ENCODE assay signal across 27 cellular contexts in the genomic region with DNA sequence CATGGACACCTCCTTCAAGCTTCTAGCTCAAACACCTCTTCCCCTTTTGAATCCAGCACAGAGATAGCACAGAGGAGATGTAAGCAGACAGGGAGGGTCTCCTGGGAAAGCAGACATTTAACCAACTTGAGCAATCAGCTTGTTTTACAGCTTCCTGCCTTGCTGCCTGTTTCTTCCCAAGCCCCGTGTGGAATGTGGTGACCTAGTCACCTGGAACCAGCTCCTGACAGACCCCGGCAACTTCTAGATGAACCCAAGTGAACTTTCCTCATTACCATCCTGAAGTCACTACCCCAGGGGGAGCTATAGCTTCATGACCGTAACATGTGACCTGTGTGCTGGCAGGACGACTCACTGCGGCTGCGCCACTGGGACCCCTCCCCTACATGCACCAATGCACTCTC. TPM values are rescaled to one million over a fixed set of nuclear protein-coding genes. Genes with fewer than 3 reads are reported as not detected.
DNase-seq lines count a peak whose midpoint lies in the region; ATAC-seq and TF ChIP-seq lines count a peak whose summit lies in the region.
"Had no signal": no experiment of that assay in that cellular context is flagged by ENCODE, and none has a peak within 500 bp of the region (broad histone marks: within the 10 kb centered on the region; RNA-seq: fewer than 3 reads in every experiment).

No MANE protein-coding gene starts in this region.

- H3K4me2 ChIP-seq in BLaER1 treated with 17β-estradiol and CSF1 and Interleukin-3, amounts not matched to agents 10 nM and 100 nM = peak overlapping the region in 10 of 11 experiments; percentile 8 to 72 (median 59); a peak in 16 of 22 replicates

- H3K9ac ChIP-seq in BLaER1 treated with 17β-estradiol and CSF1 and Interleukin-3, amounts not matched to agents 10 nM and 100 nM = no peak overlapping the region
- H3K9ac ChIP-seq in NT2/D1 (ENCODE audit: insufficient read length, low read depth) = no peak overlapping the region

- peaks cover 0 to 70% (median 0%) of the 10 kb centered on the region in 11 experiments; a peak in 9 of 22 replicates for H3K36me3 ChIP-seq in BLaER1 treated with 17β-estradiol and CSF1 and Interleukin-3, amounts not matched to agents 10 nM and 100 nM
- no peaks in the 10 kb centered on the region for H3K36me3 ChIP-seq in NT2/D1 (ENCODE audit: insufficient read depth, insufficient read length, low read length)
- H3K36me3 ChIP-seq: brain microvascular endothelial cell, prostate gland, tibial nerve had no signal

- H3K9me3 ChIP-seq in BLaER1 treated with 17β-estradiol and CSF1 and Interleukin-3, amounts not matched to agents 10 nM and 100 nM (replicated peaks in 1 of 11) = no peaks in the 10 kb centered on the region
- H3K9me3 ChIP-seq in NT2/D1 (ENCODE audit: insufficient read depth, low read length) = no peaks in the 10 kb centered on the region
- H3K9me3 ChIP-seq: prostate gland, tibial nerve had no signal

- H3K27ac ChIP-seq in BLaER1 treated with 17β-estradiol and CSF1 and Interleukin-3, amounts not matched to agents 10 nM and 100 nM = peak overlapping the region in 3 of 11 experiments; percentile 24 to 36 (median 35); a peak in 5 of 22 replicates
- no peak overlapping the region for H3K27ac ChIP-seq in substantia nigra (ENCODE audit: low read depth, low read length, poor library complexity, severe bottlenecking)
- H3K27ac ChIP-seq: brain microvascular endothelial cell, HL-60, prostate gland, SK-N-MC, tibial nerve had no signal

- H3K27me3 ChIP-seq in BLaER1 treated with 17β-estradiol and CSF1 and Interleukin-3, amounts not matched to agents 10 nM and 100 nM = no peaks in the 10 kb centered on the region
- H3K27me3 ChIP-seq in NT2/D1 (ENCODE audit: insufficient read depth, insufficient read length) = no peaks in the 10 kb centered on the region
- H3K27me3 ChIP-seq: brain microvascular endothelial cell, tibial nerve had no signal

- H3K9me3 Mint-ChIP-seq in mesothelial cell of epicardium = peaks cover 3% of the 10 kb centered on the region
- H3K9me3 Mint-ChIP-seq: activated naive CD8-positive, alpha-beta T cell treated with anti-CD3 and anti-CD28 coated beads, Interleukin-2, amount 50 U/mL, for 24 hours; effector memory CD8-positive, alpha-beta T cell had no signal

- H3K4me1 Mint-ChIP-seq in mesothelial cell of epicardium = peaks cover 31% of the 10 kb centered on the region

- H3K4me3 Mint-ChIP-seq in mesothelial cell of epicardium = no peak overlapping the region
- H3K4me3 Mint-ChIP-seq: activated naive CD8-positive, alpha-beta T cell treated with anti-CD3 and anti-CD28 coated beads, Interleukin-2, amount 50 U/mL, for 24 hours; effector memory CD8-positive, alpha-beta T cell had no signal

- H3K36me3 Mint-ChIP-seq in mesothelial cell of epicardium = no peaks in the 10 kb centered on the region

- ATAC-seq in GM19463 (IDR thresholded peaks at IDR 0.05; ENCODE audit: unreplicated experiment) = no peak
- ATAC-seq: activated naive CD8-positive, alpha-beta T cell treated with anti-CD3 and anti-CD28 coated beads, Interleukin-2, amount 50 U/mL, for 24 hours; effector memory CD8-positive, alpha-beta T cell; left ventricle myocardium superior had no signal

- peak overlapping the region; percentile 56 for H3K27ac Mint-ChIP-seq in mesothelial cell of epicardium
- H3K27ac Mint-ChIP-seq: activated naive CD8-positive, alpha-beta T cell treated with anti-CD3 and anti-CD28 coated beads, Interleukin-2, amount 50 U/mL, for 24 hours; effector memory CD8-positive, alpha-beta T cell had no signal

- no peak overlapping the region for H3K4me3 ChIP-seq in BLaER1 treated with 17β-estradiol and CSF1 and Interleukin-3, amounts not matched to agents 10 nM and 100 nM
- H3K4me3 ChIP-seq in NT2/D1 (ENCODE audit: insufficient read length, low read depth) (no peak overlapping the region), fibroblast of mammary gland (ENCODE audit: control insufficient read depth, low read depth, low read length) (no peak overlapping the region)
- H3K4me3 ChIP-seq: prostate gland, SK-N-MC, tibial nerve had no signal

- no peaks in the 10 kb centered on the region for H4K20me1 ChIP-seq in BLaER1 treated with 17β-estradiol and CSF1 and Interleukin-3, amounts not matched to agents 10 nM and 100 nM

- TF ChIP-seq CTCF in fibroblast of mammary gland (conservative IDR thresholded peaks at IDR 0.05; ENCODE audit: control insufficient read depth, insufficient read depth, low read depth, low read length) = no peak
- no peak for TF ChIP-seq CTCF in mesothelial cell of epicardium (IDR thresholded peaks at IDR 0.05; ENCODE audit: unreplicated experiment)

- peaks cover 36 to 66% (median 54%) of the 10 kb centered on the region in 10 experiments for H3K4me1 ChIP-seq in BLaER1 treated with 17β-estradiol and CSF1 and Interleukin-3, amounts not matched to agents 10 nM and 100 nM
- H3K4me1 ChIP-seq in NT2/D1 (ENCODE audit: insufficient read depth, insufficient read length) = peaks cover 4% of the 10 kb centered on the region
- H3K4me1 ChIP-seq: prostate gland, tibial nerve had no signal

- peak; percentile 22 for DNase-seq in NT2/D1 (ENCODE audit: low read depth, low spot score)
- DNase-seq in fibroblast of mammary gland (ENCODE audit: low read depth) = peak; percentile 33
- no peak for DNase-seq in mesothelial cell of epicardium (ENCODE audit: low spot score in 2 of 2, unreplicated experiment in 2 of 2)
- DNase-seq in amygdala (lab: John Stamatoyannopoulos, UW) = no peak
- DNase-seq in NCI-H524 (lab: John Stamatoyannopoulos, UW) = no peak
- DNase-seq in substantia nigra (lab: John Stamatoyannopoulos, UW) = no peak
- DNase-seq: 8988T; activated CD4-positive, alpha-beta T cell treated with anti-CD3 and anti-CD28 coated beads, Interleukin-2, amount 50 U/mL, for 4 hours; activated effector memory CD4-positive, alpha-beta T cell treated with anti-CD3 and anti-CD28 coated beads, Interleukin-2, amount 50 U/mL, for 16 hours; activated naive CD8-positive, alpha-beta T cell treated with anti-CD3 and anti-CD28 coated beads, Interleukin-2, amount 50 U/mL, for 24 hours; AML-193; brain microvascular endothelial cell; DMS79; effector memory CD8-positive, alpha-beta T cell; glutamatergic neuron; left ventricle myocardium superior; NCI-H1436; NCI-H510A treated with DMSO at 0.1 percent for 48 hours; stimulated activated CD4-positive, alpha-beta T cell treated with anti-CD3 and anti-CD28 coated beads, Interleukin-4, amount 100 ng/mL, for 1 hour; stimulated activated naive CD4-positive, alpha-beta T cell treated with Interleukin-2 at 50 U/mL for 16 hours; T-helper 2 cell had no signal

- no peaks in the 10 kb centered on the region for H3K27me3 Mint-ChIP-seq in mesothelial cell of epicardium (ENCODE audit: low read depth)
- H3K27me3 Mint-ChIP-seq: activated naive CD8-positive, alpha-beta T cell treated with anti-CD3 and anti-CD28 coated beads, Interleukin-2, amount 50 U/mL, for 24 hours; effector memory CD8-positive, alpha-beta T cell had no signal

RNA-seq across cellular contexts. Expression of gene TTF2, which starts 24.1 kb away (rescaled TPM):
- 38.4 to 40.6 TPM (median 40.6 TPM) in 3 replicates for total RNA-seq in mesothelial cell of epicardium

RNA-seq across cellular contexts. Expression of gene CD101, which starts 34.5 kb away (rescaled TPM):
- total RNA-seq in mesothelial cell of epicardium = 3.7 to 5.6 TPM (median 4.1 TPM) in 3 replicates

Comparison
In these comparisons a context has a peak if more than half of its experiments do, and no peak if none do; other contexts are left out.
1. DNase-seq: peak in NT2/D1 (single experiment) and fibroblast of mammary gland (single experiment); none in mesothelial cell of epicardium (0 of 2), amygdala (0 of 56), NCI-H524 (0 of 2) and substantia nigra (0 of 49).